ENCODE assay signal across 1 cellular context in genomic region chr15:41520636-41521035, GRCh38.
TF ChIP-seq lines count a peak whose summit lies in the region.

No MANE protein-coding gene starts in this region.

TF ChIP-seq in endothelial cell of umbilical vein, 7 proteins besides CTCF, POLR2A, EP300 and RAD21 (continued from another document):
- TF ChIP-seq GATA2 (IDR thresholded peaks at IDR 0.05; ENCODE audit: insufficient read depth, insufficient read length, low read depth, low read length) (no peak), POLR2AphosphoS5 (IDR thresholded peaks at IDR 0.05; ENCODE audit: insufficient read depth, low read depth, low read length) (no peak), EZH2 (IDR thresholded peaks at IDR 0.05; ENCODE audit: borderline replicate concordance, low read depth, low read length, severe bottlenecking) (no peak), FOS (IDR thresholded peaks at IDR 0.05; ENCODE audit: borderline replicate concordance, insufficient read depth, low read length) (no peak)
